1 cellular context compared by ENCODE assay signal in genomic region chr2:3465844-3466481, GRCh38.
A peak's percentile ranks its signal among the peaks of the same experiment; 100 is the strongest.
TF ChIP-seq lines count a peak whose summit lies in the region.

No MANE protein-coding gene starts in this region.

TF ChIP-seq in HepG2, 621 proteins besides CTCF, POLR2A, EP300 and RAD21 (continued from another document):
- TF ChIP-seq, protein P1, sequence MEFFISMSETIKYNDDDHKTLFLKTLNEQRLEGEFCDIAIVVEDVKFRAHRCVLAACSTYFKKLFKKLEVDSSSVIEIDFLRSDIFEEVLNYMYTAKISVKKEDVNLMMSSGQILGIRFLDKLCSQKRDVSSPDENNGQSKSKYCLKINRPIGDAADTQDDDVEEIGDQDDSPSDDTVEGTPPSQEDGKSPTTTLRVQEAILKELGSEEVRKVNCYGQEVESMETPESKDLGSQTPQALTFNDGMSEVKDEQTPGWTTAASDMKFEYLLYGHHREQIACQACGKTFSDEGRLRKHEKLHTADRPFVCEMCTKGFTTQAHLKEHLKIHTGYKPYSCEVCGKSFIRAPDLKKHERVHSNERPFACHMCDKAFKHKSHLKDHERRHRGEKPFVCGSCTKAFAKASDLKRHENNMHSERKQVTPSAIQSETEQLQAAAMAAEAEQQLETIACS (CRISPR knock-in tag; IDR thresholded peaks at IDR 0.05) = no peak
- 0 out of 2 replicates have a peak, but pooled peaks have one; percentile 34 for TF ChIP-seq ZNF878 (CRISPR knock-in tag; IDR thresholded peaks at IDR 0.05)
- peak; percentile 96 for TF ChIP-seq ARID5B (CRISPR knock-in tag; IDR thresholded peaks at IDR 0.05)
- TF ChIP-seq MBNL3 (CRISPR knock-in tag; conservative IDR thresholded peaks at IDR 0.05) = no peak
- peak; percentile 88 for TF ChIP-seq ASH2L (IDR thresholded peaks at IDR 0.05; ENCODE audit: insufficient read length, low read depth, low read length)
- 0 out of 2 replicates have a peak, but pooled peaks have one; percentile 67 for TF ChIP-seq ZNF326 (CRISPR knock-in tag; IDR thresholded peaks at IDR 0.05; ENCODE audit: borderline replicate concordance)
- TF ChIP-seq EED (CRISPR knock-in tag; IDR thresholded peaks at IDR 0.05) = no peak
- TF ChIP-seq ARID3A (IDR thresholded peaks at IDR 0.05; ENCODE audit: low read depth, low read length) = peak; percentile 87
- TF ChIP-seq EZH2 (conservative IDR thresholded peaks at IDR 0.05; ENCODE audit: low read depth, low read length) = no peak
- TF ChIP-seq ZNF83 (CRISPR knock-in tag; IDR thresholded peaks at IDR 0.05; ENCODE audit: borderline replicate concordance) = no peak
- TF ChIP-seq, protein P2, sequence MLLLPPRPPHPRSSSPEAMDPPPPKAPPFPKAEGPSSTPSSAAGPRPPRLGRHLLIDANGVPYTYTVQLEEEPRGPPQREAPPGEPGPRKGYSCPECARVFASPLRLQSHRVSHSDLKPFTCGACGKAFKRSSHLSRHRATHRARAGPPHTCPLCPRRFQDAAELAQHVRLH (CRISPR knock-in tag; IDR thresholded peaks at IDR 0.05; ENCODE audit: borderline replicate concordance, low read depth) = peak; percentile 57; the same call in 1 of the 2 replicates
- TF ChIP-seq ZNF781 (CRISPR knock-in tag; IDR thresholded peaks at IDR 0.05; ENCODE audit: borderline replicate concordance, not compliant biosample characterization) = peak; percentile 59
- TF ChIP-seq, protein P3, sequence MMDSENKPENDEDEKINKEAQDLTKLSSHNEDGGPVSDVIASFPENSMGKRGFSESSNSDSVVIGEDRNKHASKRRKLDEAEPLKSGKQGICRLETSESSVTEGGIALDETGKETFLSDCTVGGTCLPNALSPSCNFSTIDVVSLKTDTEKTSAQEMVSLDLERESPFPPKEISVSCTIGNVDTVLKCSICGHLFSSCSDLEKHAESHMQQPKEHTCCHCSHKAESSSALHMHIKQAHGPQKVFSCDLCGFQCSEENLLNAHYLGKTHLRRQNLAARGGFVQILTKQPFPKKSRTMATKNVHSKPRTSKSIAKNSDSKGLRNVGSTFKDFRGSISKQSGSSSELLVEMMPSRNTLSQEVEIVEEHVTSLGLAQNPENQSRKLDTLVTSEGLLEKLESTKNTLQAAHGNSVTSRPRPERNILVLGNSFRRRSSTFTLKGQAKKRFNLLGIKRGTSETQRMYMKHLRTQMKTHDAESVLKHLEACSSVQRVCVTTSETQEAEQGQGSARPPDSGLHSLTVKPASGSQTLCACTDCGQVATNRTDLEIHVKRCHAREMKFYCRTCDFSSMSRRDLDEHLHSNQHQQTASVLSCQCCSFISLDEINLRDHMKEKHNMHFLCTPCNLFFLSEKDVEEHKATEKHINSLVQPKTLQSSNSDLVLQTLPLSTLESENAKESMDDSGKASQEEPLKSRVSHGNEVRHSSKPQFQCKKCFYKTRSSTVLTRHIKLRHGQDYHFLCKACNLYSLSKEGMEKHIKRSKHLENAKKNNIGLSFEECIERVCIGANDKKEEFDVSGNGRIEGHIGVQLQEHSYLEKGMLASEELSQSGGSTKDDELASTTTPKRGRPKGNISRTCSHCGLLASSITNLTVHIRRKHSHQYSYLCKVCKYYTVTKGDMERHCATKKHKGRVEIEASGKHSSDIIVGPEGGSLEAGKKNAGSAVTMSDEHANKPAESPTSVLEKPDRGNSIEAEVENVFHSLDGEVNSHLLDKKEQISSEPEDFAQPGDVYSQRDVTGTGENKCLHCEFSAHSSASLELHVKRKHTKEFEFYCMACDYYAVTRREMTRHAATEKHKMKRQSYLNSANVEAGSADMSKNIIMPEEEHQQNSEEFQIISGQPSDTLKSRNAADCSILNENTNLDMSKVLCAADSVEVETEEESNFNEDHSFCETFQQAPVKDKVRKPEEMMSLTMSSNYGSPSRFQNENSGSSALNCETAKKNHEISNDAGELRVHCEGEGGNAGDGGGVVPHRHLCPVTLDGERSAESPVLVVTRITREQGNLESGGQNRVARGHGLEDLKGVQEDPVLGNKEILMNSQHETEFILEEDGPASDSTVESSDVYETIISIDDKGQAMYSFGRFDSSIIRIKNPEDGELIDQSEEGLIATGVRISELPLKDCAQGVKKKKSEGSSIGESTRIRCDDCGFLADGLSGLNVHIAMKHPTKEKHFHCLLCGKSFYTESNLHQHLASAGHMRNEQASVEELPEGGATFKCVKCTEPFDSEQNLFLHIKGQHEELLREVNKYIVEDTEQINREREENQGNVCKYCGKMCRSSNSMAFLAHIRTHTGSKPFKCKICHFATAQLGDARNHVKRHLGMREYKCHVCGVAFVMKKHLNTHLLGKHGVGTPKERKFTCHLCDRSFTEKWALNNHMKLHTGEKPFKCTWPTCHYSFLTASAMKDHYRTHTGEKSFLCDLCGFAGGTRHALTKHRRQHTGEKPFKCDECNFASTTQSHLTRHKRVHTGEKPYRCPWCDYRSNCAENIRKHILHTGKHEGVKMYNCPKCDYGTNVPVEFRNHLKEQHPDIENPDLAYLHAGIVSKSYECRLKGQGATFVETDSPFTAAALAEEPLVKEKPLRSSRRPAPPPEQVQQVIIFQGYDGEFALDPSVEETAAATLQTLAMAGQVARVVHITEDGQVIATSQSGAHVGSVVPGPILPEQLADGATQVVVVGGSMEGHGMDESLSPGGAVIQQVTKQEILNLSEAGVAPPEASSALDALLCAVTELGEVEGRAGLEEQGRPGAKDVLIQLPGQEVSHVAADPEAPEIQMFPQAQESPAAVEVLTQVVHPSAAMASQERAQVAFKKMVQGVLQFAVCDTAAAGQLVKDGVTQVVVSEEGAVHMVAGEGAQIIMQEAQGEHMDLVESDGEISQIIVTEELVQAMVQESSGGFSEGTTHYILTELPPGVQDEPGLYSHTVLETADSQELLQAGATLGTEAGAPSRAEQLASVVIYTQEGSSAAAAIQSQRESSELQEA (CRISPR knock-in tag; IDR thresholded peaks at IDR 0.05; ENCODE audit: not compliant biosample characterization) = no peak
- no peak for TF ChIP-seq RBM39 (IDR thresholded peaks at IDR 0.05; ENCODE audit: low read depth, low read length, poor library complexity, severe bottlenecking)
- no peak for TF ChIP-seq CREB3 (CRISPR knock-in tag; IDR thresholded peaks at IDR 0.05)
- no peak for TF ChIP-seq SRSF9 (IDR thresholded peaks at IDR 0.05; ENCODE audit: borderline replicate concordance, insufficient read depth, low read depth, low read length, poor library complexity, severe bottlenecking)
- no peak for TF ChIP-seq ZNF513 (CRISPR knock-in tag; conservative IDR thresholded peaks at IDR 0.05)
- peak; percentile 67; the same call in 1 of the 2 replicates for TF ChIP-seq RFXAP (CRISPR knock-in tag; IDR thresholded peaks at IDR 0.05; ENCODE audit: borderline replicate concordance)
- TF ChIP-seq ZFP90 (CRISPR knock-in tag; IDR thresholded peaks at IDR 0.05; ENCODE audit: borderline replicate concordance) = 0 out of 2 replicates have a peak, but pooled peaks have one; percentile 20
- no peak for TF ChIP-seq RFX5 (IDR thresholded peaks at IDR 0.05; ENCODE audit: low read depth, low read length)
